Comparison of ENCODE assay signal across 8 cellular contexts in the genomic region with DNA sequence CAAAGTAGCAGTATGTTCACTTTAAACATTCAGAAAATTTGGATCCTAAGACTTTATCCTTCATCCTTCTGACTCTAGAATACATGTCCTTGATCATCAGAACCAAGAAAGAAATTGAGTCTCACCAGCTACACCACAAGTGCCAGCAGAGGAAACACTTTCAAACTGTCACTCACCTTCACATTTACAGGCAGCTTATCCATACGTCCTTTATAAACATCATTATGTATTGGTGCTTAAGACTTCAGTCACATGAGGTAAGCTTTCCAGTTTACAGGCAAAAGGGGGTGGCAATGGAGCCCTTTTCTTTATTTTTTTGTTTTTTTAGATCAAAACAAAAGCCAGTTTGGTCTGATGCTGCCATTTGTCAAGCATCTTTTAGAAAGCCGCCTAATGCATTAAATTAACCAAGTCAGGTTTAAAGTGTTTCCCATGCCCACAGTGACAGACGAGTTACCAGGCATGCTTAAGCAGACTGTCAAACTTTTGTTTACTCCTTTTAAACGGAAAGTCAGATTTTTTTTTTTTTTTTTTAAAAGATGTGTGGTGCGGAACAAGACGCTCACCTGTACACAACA.
DNase-seq lines count a peak whose midpoint lies in the region; ATAC-seq and TF ChIP-seq lines count a peak whose summit lies in the region.

No MANE protein-coding gene starts in this region.

- peak overlapping the region; percentile 59 for H3K4me2 ChIP-seq in KMS-11

- H3K79me2 ChIP-seq in KMS-11 (ENCODE audit: insufficient read depth, low read depth), result peaks cover 23% of the 10 kb centered on the region

- peak overlapping the region; percentile 84; the same call in 1 of the 2 replicates for H3K9ac ChIP-seq in KMS-11
- H3K9ac ChIP-seq in mucosa of stomach (ENCODE audit: low read length), result peak overlapping the region; percentile 79

- H3K27me3 ChIP-seq in KMS-11 (ENCODE audit: insufficient read depth, low read depth), result no peaks in the 10 kb centered on the region
- no peaks in the 10 kb centered on the region for H3K27me3 ChIP-seq in brain microvascular endothelial cell (replicated peaks)
- no peaks in the 10 kb centered on the region for H3K27me3 ChIP-seq in mucosa of stomach (ENCODE audit: control insufficient read depth, insufficient read depth, low read length)

- H4K20me1 ChIP-seq in KMS-11 (ENCODE audit: insufficient read depth), result no peaks in the 10 kb centered on the region

- H3K4me3 ChIP-seq in KMS-11 (IDR thresholded peaks at IDR 0.05; ENCODE audit: insufficient read depth, low read depth, low read length) (no peak overlapping the region), brain microvascular endothelial cell (ENCODE audit: low read depth, low read length) (peak overlapping the region; percentile 75), mucosa of stomach (ENCODE audit: low read length) (peak overlapping the region; percentile 54)

- in situ Hi-C loops in brain microvascular endothelial cell (cut with HindIII; ENCODE audit: low pct_ligation_motif_present, low sequenced_read_pairs), result no loop called here

- H3K4me1 ChIP-seq in KMS-11 (ENCODE audit: low read depth, poor library complexity, severe bottlenecking), result peaks cover 13% of the 10 kb centered on the region
- peaks cover 15% of the 10 kb centered on the region for H3K4me1 ChIP-seq in mucosa of stomach (ENCODE audit: control insufficient read depth, insufficient read depth, low read length)

- H3K27ac ChIP-seq in KMS-11 (peak overlapping the region; percentile 61; the same call in 1 of the 2 replicates), brain microvascular endothelial cell (no peak overlapping the region)

- no peaks in the 10 kb centered on the region for H3K9me3 ChIP-seq in mucosa of stomach (ENCODE audit: control insufficient read depth, low read length)

- H3K36me3 ChIP-seq in KMS-11 (ENCODE audit: insufficient read depth) (no peaks in the 10 kb centered on the region), brain microvascular endothelial cell (replicated peaks) (peaks cover 2% of the 10 kb centered on the region), mucosa of stomach (ENCODE audit: control insufficient read depth, insufficient read depth, low read length) (no peaks in the 10 kb centered on the region)

- ATAC-seq in HG02981 (IDR thresholded peaks at IDR 0.05; ENCODE audit: unreplicated experiment) (no peak), HG03469 (IDR thresholded peaks at IDR 0.05; ENCODE audit: unreplicated experiment) (no peak), HG03565 (IDR thresholded peaks at IDR 0.05; ENCODE audit: unreplicated experiment) (no peak)

- peak; percentile 15 for DNase-seq in Ammon's horn (ENCODE audit: low spot score)
- DNase-seq in brain microvascular endothelial cell, result no peak
- no peak for DNase-seq in MV-4-11 (lab: John Stamatoyannopoulos, UW)

- TF ChIP-seq CTCF in KMS-11 (conservative IDR thresholded peaks at IDR 0.05; ENCODE audit: low read depth, low read length), result no peak
- no peak for TF ChIP-seq CTCF in brain microvascular endothelial cell (IDR thresholded peaks at IDR 0.05; ENCODE audit: low read depth, low read length, missing control alignments)

- H2AFZ ChIP-seq in KMS-11 (ENCODE audit: low read depth), result peak overlapping the region; percentile 75
